In genomic region chr1:85258536-85259117, GRCh38 we compare ENCODE assay signal across 1 cellular context.
TF ChIP-seq lines count a peak whose summit lies in the region.

No MANE protein-coding gene starts in this region.

TF ChIP-seq in K562, 482 proteins besides CTCF, POLR2A, EP300 and RAD21:
- TF ChIP-seq SRSF1 (IDR thresholded peaks at IDR 0.05; ENCODE audit: low read depth, low read length) (no peak), UBTF (IDR thresholded peaks at IDR 0.05; ENCODE audit: borderline replicate concordance in 1 of 2, low read depth in 2 of 2, low read length in 2 of 2) (0 out of 4 replicates have a peak, but pooled peaks of 1 of the 2 experiments have one; percentile 37)
